ENCODE assay signal across 8 cellular contexts in the genomic region with DNA sequence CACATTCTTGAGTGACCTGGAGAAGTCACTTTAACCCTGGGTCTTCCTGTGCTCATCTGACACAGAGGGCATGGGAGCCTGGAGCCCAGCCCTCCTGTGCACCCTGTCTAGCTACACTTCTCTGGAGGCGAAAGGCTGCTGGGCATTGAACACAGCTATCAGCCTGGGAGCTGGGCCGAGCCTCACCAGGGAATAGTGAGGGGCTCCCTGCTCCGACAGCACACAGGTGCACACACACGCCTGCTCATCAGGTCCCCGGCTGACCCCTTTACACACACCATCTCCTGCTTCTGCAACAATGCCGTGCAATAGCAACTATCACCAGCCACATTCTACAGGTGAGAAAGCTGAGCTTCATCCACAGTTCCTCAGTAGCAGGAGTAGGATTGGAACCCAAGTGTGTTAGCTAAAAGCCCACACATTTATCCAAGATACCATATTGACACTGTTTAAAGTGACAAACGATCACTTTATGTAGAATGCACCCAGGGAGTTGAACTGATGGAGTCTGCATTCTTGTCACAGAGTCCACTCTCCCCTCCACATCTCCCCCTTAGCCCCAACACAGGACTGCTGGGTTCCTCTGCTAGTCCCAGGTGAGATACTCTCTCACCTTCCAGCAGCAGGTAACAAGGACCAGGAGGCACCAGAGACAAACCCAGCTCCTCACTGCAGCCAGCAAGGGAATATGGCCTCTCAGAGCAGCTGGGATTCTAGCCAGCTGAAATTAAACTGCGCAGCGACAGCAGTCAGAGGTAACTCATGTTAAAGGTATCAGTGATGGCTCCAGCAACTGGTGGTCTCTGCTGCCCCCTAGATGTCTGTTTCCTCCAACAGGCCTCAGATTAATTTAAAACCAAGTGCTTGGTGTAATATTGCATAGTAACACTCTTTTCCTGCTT. TPM values are rescaled to one million over a fixed set of nuclear protein-coding genes. Genes with fewer than 3 reads are reported as not detected.
DNase-seq lines count a peak whose midpoint lies in the region; ATAC-seq and TF ChIP-seq lines count a peak whose summit lies in the region.

No MANE protein-coding gene starts in this region.

- TF ChIP-seq POLR2A in esophagus squamous epithelium (IDR thresholded peaks at IDR 0.05) (no peak), uterus (IDR thresholded peaks at IDR 0.05) (no peak)

- H3K36me3 ChIP-seq in esophagus squamous epithelium (no peaks in the 10 kb centered on the region), uterus (no peaks in the 10 kb centered on the region)

- peak; percentile 36 for ATAC-seq in HG02798 (IDR thresholded peaks at IDR 0.05; ENCODE audit: poor library complexity, unreplicated experiment)
- no peak for ATAC-seq in HG03354 (IDR thresholded peaks at IDR 0.05; ENCODE audit: poor library complexity, severe bottlenecking, unreplicated experiment)

- TF ChIP-seq CTCF in esophagus squamous epithelium (IDR thresholded peaks at IDR 0.05) (peak in 5 of 6 experiments; percentile 57 to 72 (median 61)), uterus (IDR thresholded peaks at IDR 0.05) (peak in 3 of 4 experiments; percentile 38 to 49 (median 47))

- H3K4me1 ChIP-seq in esophagus squamous epithelium (peaks cover 0 to 4% (median 0%) of the 10 kb centered on the region in 3 donors), uterus (no peaks in the 10 kb centered on the region)

- no peak overlapping the region for H3K4me3 ChIP-seq in esophagus squamous epithelium
- no peak overlapping the region for H3K4me3 ChIP-seq in uterus

- intact Hi-C loops in esophagus squamous epithelium (cut with DNase I) (loop anchor here (5.0 kb wide), 1 partner anchor 152 kb away; no protein-coding TSS in a partner anchor), uterus (cut with DNase I; ENCODE audit: low total_unique reads) (no loop called here)

- 57 to 68% methylated on average over 7 to 9 of the region's 9 CpGs for WGBS in esophagus squamous epithelium, 2 donors

- H3K9me3 ChIP-seq in esophagus squamous epithelium = peaks cover 0 to 3% (median 0%) of the 10 kb centered on the region in 3 donors
- no peaks in the 10 kb centered on the region for H3K9me3 ChIP-seq in uterus

- H3K27ac ChIP-seq in esophagus squamous epithelium = no peak overlapping the region
- no peak overlapping the region for H3K27ac ChIP-seq in uterus

- DNase-seq in COLO829 (ENCODE audit: low spot score) = peak; percentile 68
- DNase-seq in NCI-H69 (lab: John Stamatoyannopoulos, UW) = peak; percentile 77
- peak; percentile 25 for DNase-seq in activated CD8-positive, alpha-beta memory T cell treated with anti-CD3 and anti-CD28 coated beads, Interleukin-2, amount 50 U/mL, for 1 hour (ENCODE audit: extremely low read depth)
- DNase-seq in esophagus squamous epithelium (lab: John Stamatoyannopoulos, UW) = no peak
- DNase-seq in occipital lobe (lab: John Stamatoyannopoulos, UW) = peak; percentile 18
- no peak for DNase-seq in uterus

- H3K27me3 ChIP-seq in esophagus squamous epithelium = peaks cover 0 to 9% (median 0%) of the 10 kb centered on the region in 4 donors
- H3K27me3 ChIP-seq in uterus = no peaks in the 10 kb centered on the region

RNA-seq across cellular contexts. Expression of a gene that starts 18.3 kb away (rescaled TPM):
- total RNA-seq in esophagus squamous epithelium = 1 to 10 TPM in 1 of 4 donors, under 1 TPM in 2, not detected in 1; 0.26 to 1.1 (median 0.57) TPM
- total RNA-seq in occipital lobe = not detected
- total RNA-seq in uterus = under 1 TPM in 2 of 4 donors, not detected in 2; 0.59 to 0.88 TPM

RNA-seq across cellular contexts. Expression of a gene that starts 28.5 kb away (rescaled TPM):
- total RNA-seq in esophagus squamous epithelium = 100 to 1,000 TPM; 145 to 234 (median 177) TPM
- total RNA-seq in occipital lobe = 41.5 TPM
- total RNA-seq in uterus = 100 to 1,000 TPM in 3 of 4 donors, 10 to 100 TPM in 1; 96.5 to 170 (median 117) TPM

Comparison
In these comparisons a context has a peak if more than half of its experiments do, and no peak if none do; other contexts are left out.
1. DNase-seq: peak in COLO829 (single experiment), NCI-H69 (single experiment), activated CD8-positive, alpha-beta memory T cell treated with anti-CD3 and anti-CD28 coated beads, Interleukin-2, amount 50 U/mL, for 1 hour (single experiment) and occipital lobe (single experiment); none in esophagus squamous epithelium (single experiment) and uterus (0 of 2).